Comparison of ENCODE assay signal across 1 cellular context in genomic region chr11:68469122-68469521, GRCh38.
A peak's percentile ranks its signal among the peaks of the same experiment; 100 is the strongest.
TF ChIP-seq lines count a peak whose summit lies in the region.

No MANE protein-coding gene starts in this region.

TF ChIP-seq in HepG2, 621 proteins besides CTCF, POLR2A, EP300 and RAD21 (continued from another document and continues in another):
- TF ChIP-seq ZNF142 (CRISPR knock-in tag; IDR thresholded peaks at IDR 0.05): no peak
- TF ChIP-seq THRA (CRISPR knock-in tag; IDR thresholded peaks at IDR 0.05; ENCODE audit: borderline replicate concordance): peak; percentile 96
- TF ChIP-seq ZKSCAN8 (CRISPR knock-in tag; IDR thresholded peaks at IDR 0.05; ENCODE audit: borderline replicate concordance): no peak
- TF ChIP-seq ZNF703 (CRISPR knock-in tag; IDR thresholded peaks at IDR 0.05; ENCODE audit: borderline replicate concordance): no peak
- TF ChIP-seq REST (IDR thresholded peaks at IDR 0.05; ENCODE audit: borderline replicate concordance in 1 of 2, low read depth in 1 of 2, low read length in 2 of 2): peak in 1 of 2 experiments; percentile 60; a peak in 1 of 4 replicates
- TF ChIP-seq PLRG1 (conservative IDR thresholded peaks at IDR 0.05): no peak
- peak; percentile 25; the same call in 1 of the 2 replicates for TF ChIP-seq ZNF331 (CRISPR knock-in tag; IDR thresholded peaks at IDR 0.05)
- no peak for TF ChIP-seq AFF4 (CRISPR knock-in tag; IDR thresholded peaks at IDR 0.05)
- TF ChIP-seq NFYC (CRISPR knock-in tag; IDR thresholded peaks at IDR 0.05): no peak
- TF ChIP-seq PATZ1 (CRISPR knock-in tag; IDR thresholded peaks at IDR 0.05): no peak
- no peak for TF ChIP-seq ZNF850 (CRISPR knock-in tag; conservative IDR thresholded peaks at IDR 0.05)
- no peak for TF ChIP-seq ZNF660 (CRISPR knock-in tag; IDR thresholded peaks at IDR 0.05; ENCODE audit: borderline replicate concordance, low read depth)
- TF ChIP-seq ZNF30 (CRISPR knock-in tag; IDR thresholded peaks at IDR 0.05): no peak
- no peak for TF ChIP-seq ATF7 (IDR thresholded peaks at IDR 0.05)
- no peak for TF ChIP-seq ATF7 (CRISPR knock-in tag; IDR thresholded peaks at IDR 0.05)
- no peak for TF ChIP-seq DPF2 (CRISPR knock-in tag; IDR thresholded peaks at IDR 0.05; ENCODE audit: borderline replicate concordance, low read depth)
- TF ChIP-seq ZNF598 (CRISPR knock-in tag; IDR thresholded peaks at IDR 0.05; ENCODE audit: borderline replicate concordance): no peak
- TF ChIP-seq HOXA5 (CRISPR knock-in tag; IDR thresholded peaks at IDR 0.05): no peak
- 0 out of 2 replicates have a peak, but pooled peaks have one; percentile 41 for TF ChIP-seq PITX1 (CRISPR knock-in tag; IDR thresholded peaks at IDR 0.05)
- TF ChIP-seq BORCS8-MEF2B (CRISPR knock-in tag; IDR thresholded peaks at IDR 0.05): no peak
- no peak for TF ChIP-seq MXD1 (CRISPR knock-in tag; IDR thresholded peaks at IDR 0.05)
- no peak for TF ChIP-seq KDM6A (CRISPR knock-in tag; IDR thresholded peaks at IDR 0.05; ENCODE audit: low read depth)
- TF ChIP-seq ZNF503 (CRISPR knock-in tag; IDR thresholded peaks at IDR 0.05): no peak
- TF ChIP-seq ZNF382 (CRISPR knock-in tag; IDR thresholded peaks at IDR 0.05; ENCODE audit: borderline replicate concordance): no peak
- TF ChIP-seq REL (CRISPR knock-in tag; conservative IDR thresholded peaks at IDR 0.05): no peak
- TF ChIP-seq ZBTB37 (CRISPR knock-in tag; IDR thresholded peaks at IDR 0.05): no peak
